In genomic region chr2:166628478-166629136, GRCh38 we compare ENCODE assay signal across 24 cellular contexts.
DNase-seq lines count a peak whose midpoint lies in the region; ATAC-seq and TF ChIP-seq lines count a peak whose summit lies in the region.
"Had no signal": no experiment of that assay in that cellular context is flagged by ENCODE, and none has a peak within 500 bp of the region (broad histone marks: within the 10 kb centered on the region; RNA-seq: fewer than 3 reads in every experiment).

No MANE protein-coding gene starts in this region.

- H3K4me2 ChIP-seq in BLaER1 = peak overlapping the region; percentile 85
- H3K4me2 ChIP-seq in PC-3 (ENCODE audit: low read length) = peak overlapping the region; percentile 34
- H3K4me2 ChIP-seq: SK-N-SH had no signal

- H3K4me1 ChIP-seq in BLaER1 = peaks cover 45% of the 10 kb centered on the region
- peaks cover 26% of the 10 kb centered on the region for H3K4me1 ChIP-seq in PC-3 (ENCODE audit: insufficient read depth, low read length)
- H3K4me1 ChIP-seq in iPS-20b (ENCODE audit: insufficient read depth, low read length) = no peaks in the 10 kb centered on the region
- H3K4me1 ChIP-seq: ascending aorta had no signal

- POLR2A ChIA-PET in PC-3 (lab: Charles Lee; ENCODE audit: unreplicated experiment) = interaction anchor here (0.6 kb wide), 1 partner anchor 28 kb away, joined by 6 read pairs; no protein-coding TSS in a partner anchor

- no peaks in the 10 kb centered on the region for H3F3A ChIP-seq in PC-3 (ENCODE audit: low read length, unreplicated experiment)

- CTCF ChIA-PET in PC-3 (lab: Charles Lee) = interaction anchor here (1.8 kb wide), 1 partner anchor 71 kb away, joined by 7 read pairs; no protein-coding TSS in a partner anchor

- no peaks in the 10 kb centered on the region for H4K20me1 ChIP-seq in BLaER1
- no peaks in the 10 kb centered on the region for H4K20me1 ChIP-seq in PC-3 (ENCODE audit: low read length)

- H3K36me3 Mint-ChIP-seq in HFFc6 (ENCODE audit: low read depth) = no peaks in the 10 kb centered on the region
- H3K36me3 Mint-ChIP-seq: activated naive CD4-positive, alpha-beta T cell treated with anti-CD3 and anti-CD28 coated beads, Interleukin-2, amount 50 U/mL, for 24 hours had no signal

- TF ChIP-seq CTCF in PC-3 (conservative IDR thresholded peaks at IDR 0.05; ENCODE audit: low read depth, low read length) (0 out of 2 replicates have a peak, but pooled peaks have one; percentile 12), HFFc6 (IDR thresholded peaks at IDR 0.05) (no peak)

- peak overlapping the region; percentile 16; the same call in 1 of the 2 replicates for H2AFZ ChIP-seq in PC-3 (ENCODE audit: low read length)

- DNase-seq in PC-3 (peak; percentile 77), NCI-H446 treated with DMSO at 0.1 percent for 48 hours (lab: John Stamatoyannopoulos, UW) (no peak), NCI-H1930 (lab: John Stamatoyannopoulos, UW) (no peak), HFFc6 (no peak)
- DNase-seq: ACHN; activated CD4-positive, CD25-positive, alpha-beta regulatory T cell treated with anti-CD3 and anti-CD28 coated beads, Interleukin-2, amount 50 U/mL, for 72 hours; activated CD8-positive, alpha-beta memory T cell treated with anti-CD3 and anti-CD28 coated beads for 24 hours; activated T-cell treated with anti-CD3 and anti-CD28 coated beads, Interleukin-2, amount 50 U/mL, for 72 hours; effector CD8-positive, alpha-beta T cell; head of caudate nucleus; kidney; NCI-H1105 treated with DMSO at 0.1 percent for 48 hours; NCI-H82; posterior cingulate gyrus; SK-N-SH; stimulated activated CD4-positive, alpha-beta T cell treated with anti-CD3 and anti-CD28 coated beads, Interleukin-2, amount 100 ng/mL, for 48 hours had no signal

- 0 out of 2 replicates have a peak, but pooled peaks cover 5% of the 10 kb centered on the region for H3K9me2 ChIP-seq in PC-3 (replicated peaks; ENCODE audit: low read length)
- H3K9me2 ChIP-seq: SK-N-SH had no signal

- H3K9me3 Mint-ChIP-seq in HFFc6 = no peaks in the 10 kb centered on the region

- peaks cover 6% of the 10 kb centered on the region for H3K27me3 Mint-ChIP-seq in HFFc6 (ENCODE audit: insufficient read depth)

- H3K27ac ChIP-seq in BLaER1 (peak overlapping the region; percentile 90), PC-3 (ENCODE audit: low read length) (no peak overlapping the region), iPS-20b (ENCODE audit: low read length) (no peak overlapping the region)
- H3K27ac ChIP-seq: ascending aorta, skin epidermis had no signal

- peaks cover 25% of the 10 kb centered on the region for H3K9me3 ChIP-seq in BLaER1
- no peaks in the 10 kb centered on the region for H3K9me3 ChIP-seq in PC-3 (ENCODE audit: low read length)
- H3K9me3 ChIP-seq in iPS-20b (ENCODE audit: insufficient read depth, low read depth, low read length) = no peaks in the 10 kb centered on the region
- H3K9me3 ChIP-seq: SK-N-SH had no signal

- peak overlapping the region; percentile 45; the same call in 1 of the 2 replicates for H3K4me3 ChIP-seq in BLaER1
- no peak overlapping the region for H3K4me3 ChIP-seq in PC-3 (ENCODE audit: low read length)
- no peak overlapping the region for H3K4me3 ChIP-seq in iPS-20b (ENCODE audit: low read length)
- H3K4me3 ChIP-seq: ascending aorta, skin epidermis had no signal

- peaks cover 21% of the 10 kb centered on the region for H3K4me1 Mint-ChIP-seq in HFFc6 (ENCODE audit: low read depth)
- H3K4me1 Mint-ChIP-seq: activated naive CD4-positive, alpha-beta T cell treated with anti-CD3 and anti-CD28 coated beads, Interleukin-2, amount 50 U/mL, for 24 hours; nephron had no signal

- H3K79me2 ChIP-seq in PC-3 (ENCODE audit: low read length) = no peaks in the 10 kb centered on the region

- H3K27me3 ChIP-seq in BLaER1 = no peaks in the 10 kb centered on the region
- H3K27me3 ChIP-seq in PC-3 (ENCODE audit: low read length) = no peaks in the 10 kb centered on the region
- H3K27me3 ChIP-seq in iPS-20b (ENCODE audit: insufficient read depth, low read length) = no peaks in the 10 kb centered on the region
- H3K27me3 ChIP-seq: ascending aorta had no signal

- peak; percentile 8 for ATAC-seq in GM18868 (IDR thresholded peaks at IDR 0.05; ENCODE audit: unreplicated experiment)
- ATAC-seq in PC-3 = peak; percentile 50
- no peak for ATAC-seq in GM18909 (IDR thresholded peaks at IDR 0.05; ENCODE audit: poor library complexity, unreplicated experiment)
- ATAC-seq: activated T-cell treated with anti-CD3 and anti-CD28 coated beads, Interleukin-2, amount 50 U/mL, for 72 hours had no signal

- BruUV-seq in PC-3 (replicated peaks; lab: Mats Ljungman, UMichigan) = no TSS peak

- H3K27ac Mint-ChIP-seq in HFFc6 = no peak overlapping the region
- H3K27ac Mint-ChIP-seq: activated T-cell treated with anti-CD3 and anti-CD28 coated beads, Interleukin-2, amount 50 U/mL, for 72 hours; nephron had no signal

- no peak overlapping the region for H3K4me3 Mint-ChIP-seq in HFFc6
- H3K4me3 Mint-ChIP-seq: activated naive CD4-positive, alpha-beta T cell treated with anti-CD3 and anti-CD28 coated beads, Interleukin-2, amount 50 U/mL, for 24 hours; activated T-cell treated with anti-CD3 and anti-CD28 coated beads, Interleukin-2, amount 50 U/mL, for 72 hours; nephron had no signal

- intact Hi-C loops in PC-3 (cut with micrococcal nuclease) = loop anchor here (1.0 kb wide), 1 partner anchor 72 kb away; no protein-coding TSS in a partner anchor

- H3K36me3 ChIP-seq in BLaER1 (no peaks in the 10 kb centered on the region), PC-3 (ENCODE audit: low read depth, low read length) (no peaks in the 10 kb centered on the region), iPS-20b (ENCODE audit: insufficient read depth, low read depth, low read length) (no peaks in the 10 kb centered on the region)
- H3K36me3 ChIP-seq: ascending aorta had no signal

- peak overlapping the region; percentile 52 for H3K9ac ChIP-seq in BLaER1
- no peak overlapping the region for H3K9ac ChIP-seq in PC-3 (ENCODE audit: low read length)
- H3K9ac ChIP-seq in iPS-20b (ENCODE audit: low read depth, low read length) = 0 out of 2 replicates have a peak overlapping the region, but pooled peaks have one; percentile 15
- H3K9ac ChIP-seq: SK-N-SH had no signal
